Comparison of ENCODE assay signal across 1 cellular context in the genomic region with DNA sequence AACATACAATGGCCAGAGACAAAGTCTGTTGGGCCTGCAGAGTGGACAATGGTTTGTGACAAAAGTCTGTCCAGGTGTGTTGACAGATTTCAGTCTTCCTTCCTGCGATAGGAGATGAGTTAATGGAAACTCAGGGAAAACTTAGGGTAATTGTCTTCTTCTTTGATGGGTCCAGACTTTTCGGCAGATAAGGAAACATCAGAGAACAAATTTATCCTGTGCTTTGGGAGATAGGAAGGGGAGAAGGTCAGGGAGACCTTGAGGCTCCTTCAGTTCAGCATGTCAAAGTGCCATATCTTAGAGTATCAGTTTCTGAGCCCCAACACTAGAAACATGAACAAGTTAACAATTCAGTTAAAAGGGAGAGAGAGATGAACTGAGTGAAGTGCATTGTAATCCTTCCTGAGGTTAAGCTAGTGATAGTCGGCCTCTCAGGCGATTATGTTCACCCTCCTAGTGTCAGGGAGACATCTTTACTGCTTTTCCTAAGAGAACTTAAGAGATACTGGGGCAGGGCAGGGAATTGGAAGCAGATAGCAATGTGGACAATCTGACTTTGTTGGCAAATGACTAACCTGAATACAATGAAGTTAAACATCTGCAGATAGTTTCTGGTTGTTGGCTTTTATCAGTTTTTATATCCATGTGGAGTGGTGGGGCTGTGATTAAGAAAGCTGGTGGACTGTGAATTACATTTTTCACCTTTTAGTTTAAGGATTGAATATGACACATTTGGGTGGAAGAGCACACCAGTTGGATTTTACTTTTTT.
A peak's percentile ranks its signal among the peaks of the same experiment; 100 is the strongest.
TF ChIP-seq lines count a peak whose summit lies in the region.

No MANE protein-coding gene starts in this region.

TF ChIP-seq in K562, 482 proteins besides CTCF, POLR2A, EP300 and RAD21 (continues in another document):
- TF ChIP-seq ZNF316 (IDR thresholded peaks at IDR 0.05), result no peak
- TF ChIP-seq TCF3 (CRISPR knock-in tag; IDR thresholded peaks at IDR 0.05), result peak; percentile 60
- TF ChIP-seq NCOR1 (IDR thresholded peaks at IDR 0.05), result peak; percentile 49
- TF ChIP-seq, protein P1, sequence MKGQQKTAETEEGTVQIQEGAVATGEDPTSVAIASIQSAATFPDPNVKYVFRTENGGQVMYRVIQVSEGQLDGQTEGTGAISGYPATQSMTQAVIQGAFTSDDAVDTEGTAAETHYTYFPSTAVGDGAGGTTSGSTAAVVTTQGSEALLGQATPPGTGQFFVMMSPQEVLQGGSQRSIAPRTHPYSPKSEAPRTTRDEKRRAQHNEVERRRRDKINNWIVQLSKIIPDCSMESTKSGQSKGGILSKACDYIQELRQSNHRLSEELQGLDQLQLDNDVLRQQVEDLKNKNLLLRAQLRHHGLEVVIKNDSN (CRISPR knock-in tag; IDR thresholded peaks at IDR 0.05), result no peak
- no peak for TF ChIP-seq STAT5A (IDR thresholded peaks at IDR 0.05; ENCODE audit: borderline replicate concordance, low read length)
- no peak for TF ChIP-seq RBBP5 (IDR thresholded peaks at IDR 0.05; ENCODE audit: borderline replicate concordance, insufficient read depth, low read length, poor library complexity, severe bottlenecking)
- TF ChIP-seq, protein P2, sequence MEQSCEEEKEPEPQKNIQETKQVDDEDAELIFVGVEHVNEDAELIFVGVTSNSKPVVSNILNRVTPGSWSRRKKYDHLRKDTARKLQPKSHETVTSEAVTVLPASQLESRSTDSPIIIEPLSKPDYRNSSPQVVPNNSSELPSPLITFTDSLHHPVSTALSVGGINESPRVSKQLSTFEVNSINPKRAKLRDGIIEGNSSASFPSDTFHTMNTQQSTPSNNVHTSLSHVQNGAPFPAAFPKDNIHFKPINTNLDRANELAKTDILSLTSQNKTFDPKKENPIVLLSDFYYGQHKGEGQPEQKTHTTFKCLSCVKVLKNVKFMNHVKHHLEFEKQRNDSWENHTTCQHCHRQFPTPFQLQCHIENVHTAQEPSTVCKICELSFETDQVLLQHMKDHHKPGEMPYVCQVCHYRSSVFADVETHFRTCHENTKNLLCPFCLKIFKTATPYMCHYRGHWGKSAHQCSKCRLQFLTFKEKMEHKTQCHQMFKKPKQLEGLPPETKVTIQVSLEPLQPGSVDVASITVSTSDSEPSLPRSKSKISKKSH (CRISPR knock-in tag; IDR thresholded peaks at IDR 0.05), result no peak
- TF ChIP-seq RNF2 (IDR thresholded peaks at IDR 0.05), result no peak
- no peak for TF ChIP-seq PURB (CRISPR knock-in tag; IDR thresholded peaks at IDR 0.05; ENCODE audit: low read depth)
- no peak for TF ChIP-seq U2AF1 (optimal IDR thresholded peaks at IDR 0.05; ENCODE audit: low read depth, low read length)
- no peak for TF ChIP-seq RHOXF2B (CRISPR knock-in tag; conservative IDR thresholded peaks at IDR 0.05)
- TF ChIP-seq FOXK2 (conservative IDR thresholded peaks at IDR 0.05 in 1 of 2, IDR thresholded peaks at IDR 0.05 in 1 of 2; ENCODE audit: low read depth in 2 of 2), result no peak
- TF ChIP-seq, protein P3, sequence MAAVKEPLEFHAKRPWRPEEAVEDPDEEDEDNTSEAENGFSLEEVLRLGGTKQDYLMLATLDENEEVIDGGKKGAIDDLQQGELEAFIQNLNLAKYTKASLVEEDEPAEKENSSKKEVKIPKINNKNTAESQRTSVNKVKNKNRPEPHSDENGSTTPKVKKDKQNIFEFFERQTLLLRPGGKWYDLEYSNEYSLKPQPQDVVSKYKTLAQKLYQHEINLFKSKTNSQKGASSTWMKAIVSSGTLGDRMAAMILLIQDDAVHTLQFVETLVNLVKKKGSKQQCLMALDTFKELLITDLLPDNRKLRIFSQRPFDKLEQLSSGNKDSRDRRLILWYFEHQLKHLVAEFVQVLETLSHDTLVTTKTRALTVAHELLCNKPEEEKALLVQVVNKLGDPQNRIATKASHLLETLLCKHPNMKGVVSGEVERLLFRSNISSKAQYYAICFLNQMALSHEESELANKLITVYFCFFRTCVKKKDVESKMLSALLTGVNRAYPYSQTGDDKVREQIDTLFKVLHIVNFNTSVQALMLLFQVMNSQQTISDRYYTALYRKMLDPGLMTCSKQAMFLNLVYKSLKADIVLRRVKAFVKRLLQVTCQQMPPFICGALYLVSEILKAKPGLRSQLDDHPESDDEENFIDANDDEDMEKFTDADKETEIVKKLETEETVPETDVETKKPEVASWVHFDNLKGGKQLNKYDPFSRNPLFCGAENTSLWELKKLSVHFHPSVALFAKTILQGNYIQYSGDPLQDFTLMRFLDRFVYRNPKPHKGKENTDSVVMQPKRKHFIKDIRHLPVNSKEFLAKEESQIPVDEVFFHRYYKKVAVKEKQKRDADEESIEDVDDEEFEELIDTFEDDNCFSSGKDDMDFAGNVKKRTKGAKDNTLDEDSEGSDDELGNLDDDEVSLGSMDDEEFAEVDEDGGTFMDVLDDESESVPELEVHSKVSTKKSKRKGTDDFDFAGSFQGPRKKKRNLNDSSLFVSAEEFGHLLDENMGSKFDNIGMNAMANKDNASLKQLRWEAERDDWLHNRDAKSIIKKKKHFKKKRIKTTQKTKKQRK (IDR thresholded peaks at IDR 0.05; ENCODE audit: borderline replicate concordance, low read depth, low read length), result no peak
- TF ChIP-seq GABPA (tag; conservative IDR thresholded peaks at IDR 0.05; ENCODE audit: low read depth), result no peak
- TF ChIP-seq NR2C1 (IDR thresholded peaks at IDR 0.05), result no peak
- TF ChIP-seq NR2C1 (tag; IDR thresholded peaks at IDR 0.05), result no peak
- TF ChIP-seq ELF1 (tag; IDR thresholded peaks at IDR 0.05), result no peak
- TF ChIP-seq, protein P4, sequence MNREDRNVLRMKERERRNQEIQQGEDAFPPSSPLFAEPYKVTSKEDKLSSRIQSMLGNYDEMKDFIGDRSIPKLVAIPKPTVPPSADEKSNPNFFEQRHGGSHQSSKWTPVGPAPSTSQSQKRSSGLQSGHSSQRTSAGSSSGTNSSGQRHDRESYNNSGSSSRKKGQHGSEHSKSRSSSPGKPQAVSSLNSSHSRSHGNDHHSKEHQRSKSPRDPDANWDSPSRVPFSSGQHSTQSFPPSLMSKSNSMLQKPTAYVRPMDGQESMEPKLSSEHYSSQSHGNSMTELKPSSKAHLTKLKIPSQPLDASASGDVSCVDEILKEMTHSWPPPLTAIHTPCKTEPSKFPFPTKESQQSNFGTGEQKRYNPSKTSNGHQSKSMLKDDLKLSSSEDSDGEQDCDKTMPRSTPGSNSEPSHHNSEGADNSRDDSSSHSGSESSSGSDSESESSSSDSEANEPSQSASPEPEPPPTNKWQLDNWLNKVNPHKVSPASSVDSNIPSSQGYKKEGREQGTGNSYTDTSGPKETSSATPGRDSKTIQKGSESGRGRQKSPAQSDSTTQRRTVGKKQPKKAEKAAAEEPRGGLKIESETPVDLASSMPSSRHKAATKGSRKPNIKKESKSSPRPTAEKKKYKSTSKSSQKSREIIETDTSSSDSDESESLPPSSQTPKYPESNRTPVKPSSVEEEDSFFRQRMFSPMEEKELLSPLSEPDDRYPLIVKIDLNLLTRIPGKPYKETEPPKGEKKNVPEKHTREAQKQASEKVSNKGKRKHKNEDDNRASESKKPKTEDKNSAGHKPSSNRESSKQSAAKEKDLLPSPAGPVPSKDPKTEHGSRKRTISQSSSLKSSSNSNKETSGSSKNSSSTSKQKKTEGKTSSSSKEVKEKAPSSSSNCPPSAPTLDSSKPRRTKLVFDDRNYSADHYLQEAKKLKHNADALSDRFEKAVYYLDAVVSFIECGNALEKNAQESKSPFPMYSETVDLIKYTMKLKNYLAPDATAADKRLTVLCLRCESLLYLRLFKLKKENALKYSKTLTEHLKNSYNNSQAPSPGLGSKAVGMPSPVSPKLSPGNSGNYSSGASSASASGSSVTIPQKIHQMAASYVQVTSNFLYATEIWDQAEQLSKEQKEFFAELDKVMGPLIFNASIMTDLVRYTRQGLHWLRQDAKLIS (CRISPR knock-in tag; IDR thresholded peaks at IDR 0.05), result no peak
- TF ChIP-seq NCOA6 (IDR thresholded peaks at IDR 0.05), result no peak
- TF ChIP-seq PML (IDR thresholded peaks at IDR 0.05; ENCODE audit: low read length), result no peak
- TF ChIP-seq ZFP1 (CRISPR knock-in tag; IDR thresholded peaks at IDR 0.05), result no peak
- no peak for TF ChIP-seq CREB1 (IDR thresholded peaks at IDR 0.05)
- no peak for TF ChIP-seq CREB1 (CRISPR knock-in tag; IDR thresholded peaks at IDR 0.05)
- TF ChIP-seq MCM7 (IDR thresholded peaks at IDR 0.05), result no peak
- no peak for TF ChIP-seq HNRNPLL (IDR thresholded peaks at IDR 0.05; ENCODE audit: low read depth, low read length, poor library complexity, severe bottlenecking)
- TF ChIP-seq C11orf30 (IDR thresholded peaks at IDR 0.05; ENCODE audit: low read depth), result no peak
- TF ChIP-seq PRPF4 (IDR thresholded peaks at IDR 0.05; ENCODE audit: insufficient read depth, low read depth, low read length, poor library complexity, severe bottlenecking), result no peak
- TF ChIP-seq RB1 (IDR thresholded peaks at IDR 0.05; ENCODE audit: low read depth), result no peak
- TF ChIP-seq, protein P5, sequence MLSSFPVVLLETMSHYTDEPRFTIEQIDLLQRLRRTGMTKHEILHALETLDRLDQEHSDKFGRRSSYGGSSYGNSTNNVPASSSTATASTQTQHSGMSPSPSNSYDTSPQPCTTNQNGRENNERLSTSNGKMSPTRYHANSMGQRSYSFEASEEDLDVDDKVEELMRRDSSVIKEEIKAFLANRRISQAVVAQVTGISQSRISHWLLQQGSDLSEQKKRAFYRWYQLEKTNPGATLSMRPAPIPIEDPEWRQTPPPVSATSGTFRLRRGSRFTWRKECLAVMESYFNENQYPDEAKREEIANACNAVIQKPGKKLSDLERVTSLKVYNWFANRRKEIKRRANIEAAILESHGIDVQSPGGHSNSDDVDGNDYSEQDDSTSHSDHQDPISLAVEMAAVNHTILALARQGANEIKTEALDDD (IDR thresholded peaks at IDR 0.05), result peak; percentile 34; the same call in 1 of the 2 replicates
- no peak for TF ChIP-seq KDM2B (CRISPR knock-in tag; IDR thresholded peaks at IDR 0.05)
- TF ChIP-seq TBP (optimal IDR thresholded peaks at IDR 0.05; ENCODE audit: low read depth, low read length), result no peak
- peak; percentile 81 for TF ChIP-seq MECOM (CRISPR knock-in tag; IDR thresholded peaks at IDR 0.05)
- peak; percentile 42 for TF ChIP-seq TEAD4 (IDR thresholded peaks at IDR 0.05; ENCODE audit: low read length)
- no peak for TF ChIP-seq TEAD4 (CRISPR knock-in tag; IDR thresholded peaks at IDR 0.05; ENCODE audit: borderline replicate concordance)
- peak; percentile 70 for TF ChIP-seq ARID1B (IDR thresholded peaks at IDR 0.05)
- TF ChIP-seq CBFA2T3 (IDR thresholded peaks at IDR 0.05), result peak; percentile 76
- TF ChIP-seq, protein P6, sequence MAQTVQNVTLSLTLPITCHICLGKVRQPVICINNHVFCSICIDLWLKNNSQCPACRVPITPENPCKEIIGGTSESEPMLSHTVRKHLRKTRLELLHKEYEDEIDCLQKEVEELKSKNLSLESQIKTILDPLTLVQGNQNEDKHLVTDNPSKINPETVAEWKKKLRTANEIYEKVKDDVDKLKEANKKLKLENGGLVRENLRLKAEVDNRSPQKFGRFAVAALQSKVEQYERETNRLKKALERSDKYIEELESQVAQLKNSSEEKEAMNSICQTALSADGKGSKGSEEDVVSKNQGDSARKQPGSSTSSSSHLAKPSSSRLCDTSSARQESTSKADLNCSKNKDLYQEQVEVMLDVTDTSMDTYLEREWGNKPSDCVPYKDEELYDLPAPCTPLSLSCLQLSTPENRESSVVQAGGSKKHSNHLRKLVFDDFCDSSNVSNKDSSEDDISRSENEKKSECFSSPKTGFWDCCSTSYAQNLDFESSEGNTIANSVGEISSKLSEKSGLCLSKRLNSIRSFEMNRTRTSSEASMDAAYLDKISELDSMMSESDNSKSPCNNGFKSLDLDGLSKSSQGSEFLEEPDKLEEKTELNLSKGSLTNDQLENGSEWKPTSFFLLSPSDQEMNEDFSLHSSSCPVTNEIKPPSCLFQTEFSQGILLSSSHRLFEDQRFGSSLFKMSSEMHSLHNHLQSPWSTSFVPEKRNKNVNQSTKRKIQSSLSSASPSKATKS (CRISPR knock-in tag; IDR thresholded peaks at IDR 0.05), result no peak
- TF ChIP-seq HDAC6 (IDR thresholded peaks at IDR 0.05; ENCODE audit: low read depth, low read length), result no peak
- no peak for TF ChIP-seq PHB2 (IDR thresholded peaks at IDR 0.05; ENCODE audit: low read depth)
- TF ChIP-seq NR2F6 (CRISPR knock-in tag; IDR thresholded peaks at IDR 0.05), result no peak
- TF ChIP-seq ZFX (CRISPR knock-in tag; IDR thresholded peaks at IDR 0.05), result no peak
- no peak for TF ChIP-seq SP2 (IDR thresholded peaks at IDR 0.05; ENCODE audit: extremely low read depth, low read depth, low read length, poor library complexity, severe bottlenecking)
- TF ChIP-seq, protein P7, sequence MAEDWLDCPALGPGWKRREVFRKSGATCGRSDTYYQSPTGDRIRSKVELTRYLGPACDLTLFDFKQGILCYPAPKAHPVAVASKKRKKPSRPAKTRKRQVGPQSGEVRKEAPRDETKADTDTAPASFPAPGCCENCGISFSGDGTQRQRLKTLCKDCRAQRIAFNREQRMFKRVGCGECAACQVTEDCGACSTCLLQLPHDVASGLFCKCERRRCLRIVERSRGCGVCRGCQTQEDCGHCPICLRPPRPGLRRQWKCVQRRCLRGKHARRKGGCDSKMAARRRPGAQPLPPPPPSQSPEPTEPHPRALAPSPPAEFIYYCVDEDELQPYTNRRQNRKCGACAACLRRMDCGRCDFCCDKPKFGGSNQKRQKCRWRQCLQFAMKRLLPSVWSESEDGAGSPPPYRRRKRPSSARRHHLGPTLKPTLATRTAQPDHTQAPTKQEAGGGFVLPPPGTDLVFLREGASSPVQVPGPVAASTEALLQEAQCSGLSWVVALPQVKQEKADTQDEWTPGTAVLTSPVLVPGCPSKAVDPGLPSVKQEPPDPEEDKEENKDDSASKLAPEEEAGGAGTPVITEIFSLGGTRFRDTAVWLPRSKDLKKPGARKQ (CRISPR knock-in tag; IDR thresholded peaks at IDR 0.05), result no peak
- TF ChIP-seq MCM5 (IDR thresholded peaks at IDR 0.05; ENCODE audit: low read depth), result no peak
- TF ChIP-seq FOSL1 (tag; conservative IDR thresholded peaks at IDR 0.05), result no peak
- peak; percentile 53 for TF ChIP-seq CBFA2T2 (conservative IDR thresholded peaks at IDR 0.05)
- TF ChIP-seq, protein P8, sequence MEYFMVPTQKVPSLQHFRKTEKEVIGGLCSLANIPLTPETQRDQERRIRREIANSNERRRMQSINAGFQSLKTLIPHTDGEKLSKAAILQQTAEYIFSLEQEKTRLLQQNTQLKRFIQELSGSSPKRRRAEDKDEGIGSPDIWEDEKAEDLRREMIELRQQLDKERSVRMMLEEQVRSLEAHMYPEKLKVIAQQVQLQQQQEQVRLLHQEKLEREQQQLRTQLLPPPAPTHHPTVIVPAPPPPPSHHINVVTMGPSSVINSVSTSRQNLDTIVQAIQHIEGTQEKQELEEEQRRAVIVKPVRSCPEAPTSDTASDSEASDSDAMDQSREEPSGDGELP (CRISPR knock-in tag; IDR thresholded peaks at IDR 0.05; ENCODE audit: borderline replicate concordance), result no peak
- no peak for TF ChIP-seq ZNF197 (CRISPR knock-in tag; IDR thresholded peaks at IDR 0.05; ENCODE audit: low read depth)
- TF ChIP-seq RFX7 (CRISPR knock-in tag; IDR thresholded peaks at IDR 0.05), result no peak
- TF ChIP-seq KHSRP (IDR thresholded peaks at IDR 0.05), result no peak
- TF ChIP-seq SIRT6 (IDR thresholded peaks at IDR 0.05; ENCODE audit: low read depth, low read length), result no peak
- TF ChIP-seq MEIS2 (IDR thresholded peaks at IDR 0.05; ENCODE audit: partially characterized antibody), result peak; percentile 18
- peak; percentile 39; the same call in 1 of the 2 replicates for TF ChIP-seq GATA2 (CRISPR knock-in tag; IDR thresholded peaks at IDR 0.05)
- TF ChIP-seq NCOA1 (IDR thresholded peaks at IDR 0.05; ENCODE audit: low read depth), result no peak
- no peak for TF ChIP-seq ZNF436 (CRISPR knock-in tag; IDR thresholded peaks at IDR 0.05)
- TF ChIP-seq PHTF2 (CRISPR knock-in tag; IDR thresholded peaks at IDR 0.05), result no peak
- TF ChIP-seq POLR2AphosphoS5 (IDR thresholded peaks at IDR 0.05; ENCODE audit: control insufficient read depth, insufficient read depth, low read depth, low read length), result no peak
